ENCODE assay signal across 11 cellular contexts in the genomic region with DNA sequence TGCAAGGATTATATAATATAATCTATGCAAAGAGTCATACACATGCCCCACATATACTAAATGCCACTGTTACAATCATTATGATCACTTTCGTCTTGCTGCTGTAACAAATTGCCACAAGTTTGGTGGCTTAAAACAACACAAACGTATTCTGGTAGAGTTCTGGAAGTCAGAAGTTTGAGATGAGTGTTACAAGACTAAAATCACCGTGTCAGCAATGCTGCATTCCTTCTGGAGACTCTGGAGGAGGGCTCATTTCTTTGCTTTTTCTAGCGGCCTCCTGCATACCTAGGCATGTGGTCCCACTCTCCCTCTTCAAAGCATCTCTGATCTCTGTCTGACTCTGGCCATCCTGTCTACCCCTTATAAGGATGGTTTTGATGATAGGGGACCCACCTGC. TPM values are rescaled to one million over a fixed set of nuclear protein-coding genes. Genes with fewer than 3 reads are reported as not detected.
DNase-seq lines count a peak whose midpoint lies in the region; ATAC-seq and TF ChIP-seq lines count a peak whose summit lies in the region.
"Had no signal": no experiment of that assay in that cellular context is flagged by ENCODE, and none has a peak within 500 bp of the region (broad histone marks: within the 10 kb centered on the region; RNA-seq: fewer than 3 reads in every experiment).

No MANE protein-coding gene starts in this region.

- BruUV-seq in PC-3 (replicated peaks; lab: Mats Ljungman, UMichigan): no TSS peak

- H3K4me3 Mint-ChIP-seq in activated T-cell treated with anti-CD3 and anti-CD28 coated beads, Interleukin-2, amount 50 U/mL, for 24 hours: peak overlapping the region; percentile 99
- peak overlapping the region; percentile 99 for H3K4me3 Mint-ChIP-seq in stimulated activated memory B cell treated with anti-CD40 and anti-IgM and Interleukin-4, amounts not matched to agents 10 μg/mL and 1 μg/mL and 100 μg/mL, for 72 hours

- H3K9ac ChIP-seq in PC-3 (ENCODE audit: low read length) (no peak overlapping the region), duodenal mucosa (ENCODE audit: low read depth in 1 of 2, low read length in 2 of 2) (no peak overlapping the region)

- ATAC-seq in PC-3 (no peak), GM21381 (IDR thresholded peaks at IDR 0.05; ENCODE audit: unreplicated experiment) (no peak), gastroesophageal sphincter (no peak)
- no peak for ATAC-seq in stimulated activated memory B cell treated with anti-CD40 and anti-IgM and Interleukin-4, amounts not matched to agents 10 μg/mL and 1 μg/mL and 100 μg/mL, for 72 hours

- no peak overlapping the region for H2AFZ ChIP-seq in PC-3 (ENCODE audit: low read length)

- CTCF ChIA-PET in PC-3 (lab: Charles Lee): no interaction called here

- H3K27me3 ChIP-seq in PC-3 (ENCODE audit: low read length): no peaks in the 10 kb centered on the region
- H3K27me3 ChIP-seq in duodenal mucosa (ENCODE audit: control insufficient read depth in 1 of 2, insufficient read depth in 2 of 2, low read length in 2 of 2): no peaks in the 10 kb centered on the region
- H3K27me3 ChIP-seq in gastroesophageal sphincter: no peaks in the 10 kb centered on the region
- H3K27me3 ChIP-seq: tibial nerve had no signal

- H3K27me3 Mint-ChIP-seq in activated T-cell treated with anti-CD3 and anti-CD28 coated beads, Interleukin-2, amount 50 U/mL, for 24 hours: no peaks in the 10 kb centered on the region
- H3K27me3 Mint-ChIP-seq in stimulated activated memory B cell treated with anti-CD40 and anti-IgM and Interleukin-4, amounts not matched to agents 10 μg/mL and 1 μg/mL and 100 μg/mL, for 72 hours: no peaks in the 10 kb centered on the region

- H3K36me3 ChIP-seq in PC-3 (ENCODE audit: low read depth, low read length) (no peaks in the 10 kb centered on the region; the same call in 1 of the 2 replicates), duodenal mucosa (ENCODE audit: control insufficient read depth in 1 of 2, insufficient read depth in 2 of 2, low read length in 2 of 2) (peaks cover under 1 to 6% of the 10 kb centered on the region in 2 donors), gastroesophageal sphincter (peaks cover 0 to 10% of the 10 kb centered on the region in 2 donors)

- H3K9me3 Mint-ChIP-seq in activated T-cell treated with anti-CD3 and anti-CD28 coated beads, Interleukin-2, amount 50 U/mL, for 24 hours: no peaks in the 10 kb centered on the region
- no peaks in the 10 kb centered on the region for H3K9me3 Mint-ChIP-seq in stimulated activated memory B cell treated with anti-CD40 and anti-IgM and Interleukin-4, amounts not matched to agents 10 μg/mL and 1 μg/mL and 100 μg/mL, for 72 hours

- no peak overlapping the region for H3K27ac ChIP-seq in PC-3 (ENCODE audit: low read length)
- H3K27ac ChIP-seq in duodenal mucosa (ENCODE audit: low read depth, low read length): no peak overlapping the region
- no peak overlapping the region for H3K27ac ChIP-seq in gastroesophageal sphincter

- peaks cover 40% of the 10 kb centered on the region for H3K4me1 Mint-ChIP-seq in activated T-cell treated with anti-CD3 and anti-CD28 coated beads, Interleukin-2, amount 50 U/mL, for 24 hours (ENCODE audit: low read depth)
- H3K4me1 Mint-ChIP-seq in stimulated activated memory B cell treated with anti-CD40 and anti-IgM and Interleukin-4, amounts not matched to agents 10 μg/mL and 1 μg/mL and 100 μg/mL, for 72 hours: peaks cover 30% of the 10 kb centered on the region

- H3K9me3 ChIP-seq in PC-3 (ENCODE audit: low read length) (no peaks in the 10 kb centered on the region), duodenal mucosa (ENCODE audit: control insufficient read depth in 1 of 2, low read length in 2 of 2) (no peaks in the 10 kb centered on the region), gastroesophageal sphincter (no peaks in the 10 kb centered on the region)
- H3K9me3 ChIP-seq: tibial nerve had no signal

- H3K4me3 ChIP-seq in PC-3 (ENCODE audit: low read length) (no peak overlapping the region), duodenal mucosa (ENCODE audit: low read depth in 1 of 2, low read length in 2 of 2) (peak overlapping the region; percentile 65 to 88), gastroesophageal sphincter (no peak overlapping the region)

- no peak for TF ChIP-seq EP300 in gastroesophageal sphincter (IDR thresholded peaks at IDR 0.05)

- no peak for TF ChIP-seq POLR2A in gastroesophageal sphincter (IDR thresholded peaks at IDR 0.05)

- no peaks in the 10 kb centered on the region for H3K9me2 ChIP-seq in PC-3 (replicated peaks; ENCODE audit: low read length)

- intact Hi-C loops in PC-3 (cut with micrococcal nuclease): loop anchor here (5.0 to 10.0 kb wide), 3 partner anchors 63 to 473 kb away; a partner anchor contains a TSS

- peak overlapping the region; percentile 99 for H3K27ac Mint-ChIP-seq in activated T-cell treated with anti-CD3 and anti-CD28 coated beads, Interleukin-2, amount 50 U/mL, for 24 hours
- peak overlapping the region; percentile 97 for H3K27ac Mint-ChIP-seq in stimulated activated memory B cell treated with anti-CD40 and anti-IgM and Interleukin-4, amounts not matched to agents 10 μg/mL and 1 μg/mL and 100 μg/mL, for 72 hours

- POLR2A ChIA-PET in PC-3 (lab: Charles Lee; ENCODE audit: unreplicated experiment): no interaction called here

- no peaks in the 10 kb centered on the region for H4K20me1 ChIP-seq in PC-3 (ENCODE audit: low read length)

- no peak for TF ChIP-seq CTCF in PC-3 (conservative IDR thresholded peaks at IDR 0.05; ENCODE audit: low read depth, low read length)
- no peak for TF ChIP-seq CTCF in gastroesophageal sphincter (IDR thresholded peaks at IDR 0.05)

- H3F3A ChIP-seq in PC-3 (ENCODE audit: low read length, unreplicated experiment): no peaks in the 10 kb centered on the region

- DNase-seq in activated T-cell treated with anti-CD3 and anti-CD28 coated beads, Interleukin-2, amount 50 U/mL, for 24 hours: no peak
- DNase-seq in activated T-cell treated with anti-CD3 and anti-CD28 coated beads for 4 hours: no peak
- DNase-seq in PC-3: no peak
- no peak for DNase-seq in KG1 (lab: John Stamatoyannopoulos, UW)
- DNase-seq: cerebellar nuclear complex had no signal

- H3K4me1 ChIP-seq in PC-3 (ENCODE audit: insufficient read depth, low read length) (peaks cover 21% of the 10 kb centered on the region), duodenal mucosa (ENCODE audit: control insufficient read depth in 1 of 2, insufficient read depth in 2 of 2, low read length in 2 of 2) (peaks cover 38 to 41% of the 10 kb centered on the region in 2 donors), gastroesophageal sphincter (peaks cover 13 to 32% (median 19%) of the 10 kb centered on the region in 3 donors)

- peaks cover 36% of the 10 kb centered on the region for H3K36me3 Mint-ChIP-seq in activated T-cell treated with anti-CD3 and anti-CD28 coated beads, Interleukin-2, amount 50 U/mL, for 24 hours (ENCODE audit: low read depth)
- peaks cover 7% of the 10 kb centered on the region for H3K36me3 Mint-ChIP-seq in stimulated activated memory B cell treated with anti-CD40 and anti-IgM and Interleukin-4, amounts not matched to agents 10 μg/mL and 1 μg/mL and 100 μg/mL, for 72 hours

- 94 to 96% methylated on average over 3 to 4 of the region's 4 CpGs for WGBS in gastroesophageal sphincter (ENCODE audit: low coverage in 1 of 2), 2 donors

- 0 out of 2 replicates have a peak overlapping the region, but pooled peaks have one; percentile 96 for H3K4me2 ChIP-seq in PC-3 (ENCODE audit: low read length)

- H3K79me2 ChIP-seq in PC-3 (ENCODE audit: low read length): peaks cover 28% of the 10 kb centered on the region

RNA-seq across cellular contexts. Expression of a gene that starts 1.4 kb away (rescaled TPM):
- total RNA-seq in PC-3 (2014; rRNA removed): 8.2 and 16.1 TPM in 2 replicates
- total RNA-seq in gastroesophageal sphincter: 10 to 100 TPM; 15.8 to 24.0 (median 20.2) TPM

RNA-seq across cellular contexts. Expression of a gene that starts 24.7 kb away (rescaled TPM):
- total RNA-seq in PC-3 (2014; rRNA removed): not detected in 2 replicates
- under 1 TPM in 1 of 4 donors, not detected in 3; 0.13 TPM for total RNA-seq in gastroesophageal sphincter
- total RNA-seq: G401, tibial nerve had no signal

Comparison
In these comparisons a context has a peak if more than half of its experiments do, and no peak if none do; other contexts are left out.
1. H3K4me3 ChIP-seq: peak in duodenal mucosa (2 of 2); none in PC-3 (single experiment) and gastroesophageal sphincter (0 of 2).